ENCODE assay signal across 16 cellular contexts in the genomic region with DNA sequence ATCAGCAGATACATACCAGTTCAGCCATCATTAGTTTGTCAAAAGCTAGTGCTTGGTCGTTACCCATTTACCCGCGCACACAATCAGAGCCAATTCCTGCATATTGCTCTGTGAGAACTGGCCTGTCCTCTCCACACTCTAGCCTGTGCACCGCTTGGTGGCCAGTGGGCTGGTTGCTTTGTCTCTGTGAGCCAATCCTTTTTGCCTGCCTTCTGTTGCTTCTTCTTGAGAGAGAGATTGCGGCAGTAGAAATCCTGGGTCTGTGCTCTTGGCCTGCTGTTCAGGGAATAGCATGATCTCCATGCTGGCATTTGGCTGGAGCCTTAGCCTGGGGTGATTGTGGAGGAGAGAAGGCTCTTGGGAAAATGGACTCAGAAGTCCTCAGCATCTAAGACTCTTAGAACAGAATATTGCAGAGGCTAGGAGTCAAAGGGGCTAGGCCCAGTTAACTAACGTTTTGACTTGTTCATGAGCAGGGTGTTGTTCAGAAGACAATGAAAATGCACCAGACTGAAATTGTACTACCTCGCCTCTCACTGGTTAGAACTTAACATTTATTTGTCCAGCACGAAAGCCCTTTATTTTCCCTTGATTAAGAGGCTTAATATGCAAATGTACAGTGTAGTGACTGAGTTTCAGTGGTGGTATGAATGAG. TPM values are rescaled to one million over a fixed set of nuclear protein-coding genes. Genes with fewer than 3 reads are reported as not detected.
A peak's percentile ranks its signal among the peaks of the same experiment; 100 is the strongest.
DNase-seq lines count a peak whose midpoint lies in the region; ATAC-seq and TF ChIP-seq lines count a peak whose summit lies in the region.
"Had no signal": no experiment of that assay in that cellular context is flagged by ENCODE, and none has a peak within 500 bp of the region (broad histone marks: within the 10 kb centered on the region; RNA-seq: fewer than 3 reads in every experiment).

No MANE protein-coding gene starts in this region.

- peaks cover 45% of the 10 kb centered on the region for H3K4me1 ChIP-seq in body of pancreas

- H3K36me3 Mint-ChIP-seq in activated naive CD8-positive, alpha-beta T cell treated with anti-CD3 and anti-CD28 coated beads, Interleukin-2, amount 50 U/mL, for 24 hours (ENCODE audit: low read depth), result no peaks in the 10 kb centered on the region
- H3K36me3 Mint-ChIP-seq in activated naive CD8-positive, alpha-beta T cell treated with anti-CD3 and anti-CD28 coated beads for 36 hours, result peaks cover 9% of the 10 kb centered on the region
- H3K36me3 Mint-ChIP-seq in memory B cell, result peaks cover 5% of the 10 kb centered on the region

- H3K4me1 Mint-ChIP-seq in activated naive CD8-positive, alpha-beta T cell treated with anti-CD3 and anti-CD28 coated beads, Interleukin-2, amount 50 U/mL, for 24 hours, result peaks cover 90% of the 10 kb centered on the region
- H3K4me1 Mint-ChIP-seq in activated naive CD8-positive, alpha-beta T cell treated with anti-CD3 and anti-CD28 coated beads for 36 hours, result peaks cover 77% of the 10 kb centered on the region
- peaks cover 59% of the 10 kb centered on the region for H3K4me1 Mint-ChIP-seq in memory B cell

- peak overlapping the region; percentile 56 for H3K27ac Mint-ChIP-seq in activated naive CD8-positive, alpha-beta T cell treated with anti-CD3 and anti-CD28 coated beads, Interleukin-2, amount 50 U/mL, for 24 hours
- no peak overlapping the region for H3K27ac Mint-ChIP-seq in activated naive CD8-positive, alpha-beta T cell treated with anti-CD3 and anti-CD28 coated beads for 36 hours
- peak overlapping the region; percentile 25 for H3K27ac Mint-ChIP-seq in memory B cell

- DNase-seq in activated naive CD8-positive, alpha-beta T cell treated with anti-CD3 and anti-CD28 coated beads, Interleukin-2, amount 50 U/mL, for 24 hours, result no peak
- DNase-seq in activated naive CD8-positive, alpha-beta T cell treated with anti-CD3 and anti-CD28 coated beads for 36 hours, result no peak
- DNase-seq in caudate nucleus (lab: John Stamatoyannopoulos, UW), result peak in 22 of 61 donors; percentile 7 to 85 (median 27)
- no peak for DNase-seq in memory B cell (ENCODE audit: low spot score in 2 of 2)
- peak in 14 of 49 donors; percentile 12 to 68 (median 29) for DNase-seq in substantia nigra (lab: John Stamatoyannopoulos, UW)
- no peak for DNase-seq in HK-2 (ENCODE audit: unreplicated experiment)
- no peak for DNase-seq in body of pancreas
- DNase-seq: activated CD8-positive, alpha-beta memory T cell treated with anti-CD3 and anti-CD28 coated beads, Interleukin-2, amount 50 U/mL, for 4 hours; effector CD4-positive, alpha-beta T cell; kidney glomerular epithelial cell; NCI-H1694; NCI-H526; stimulated activated CD4-positive, alpha-beta T cell treated with anti-CD3 and anti-CD28 coated beads, Interleukin-12 subunit alpha, Interleukin-12 subunit beta, amount 100 ng/mL, for 4 hours; upper lobe of right lung had no signal

- no peak for TF ChIP-seq CTCF in body of pancreas (IDR thresholded peaks at IDR 0.05)

- H3K4me3 ChIP-seq in body of pancreas, result no peak overlapping the region
- H3K4me3 ChIP-seq: upper lobe of right lung had no signal

- H3K36me3 ChIP-seq in body of pancreas (replicated peaks in 1 of 2; ENCODE audit: insufficient read depth in 1 of 2, low read depth in 2 of 2), result no peaks in the 10 kb centered on the region
- H3K36me3 ChIP-seq: upper lobe of right lung had no signal

- H3K27ac ChIP-seq in caudate nucleus (ENCODE audit: low read depth, low read length) (peak overlapping the region; percentile 60), substantia nigra (ENCODE audit: low read depth, low read length, poor library complexity, severe bottlenecking) (peak overlapping the region; percentile 91), body of pancreas (peak overlapping the region in 2 of 4 donors; percentile 7 to 43)
- H3K27ac ChIP-seq: upper lobe of right lung had no signal

- intact Hi-C loops in body of pancreas (cut with DNase I), result no loop called here

- H3K9me3 Mint-ChIP-seq in activated naive CD8-positive, alpha-beta T cell treated with anti-CD3 and anti-CD28 coated beads, Interleukin-2, amount 50 U/mL, for 24 hours, result no peaks in the 10 kb centered on the region
- no peaks in the 10 kb centered on the region for H3K9me3 Mint-ChIP-seq in activated naive CD8-positive, alpha-beta T cell treated with anti-CD3 and anti-CD28 coated beads for 36 hours
- no peaks in the 10 kb centered on the region for H3K9me3 Mint-ChIP-seq in memory B cell

- H3K4me3 Mint-ChIP-seq in activated naive CD8-positive, alpha-beta T cell treated with anti-CD3 and anti-CD28 coated beads, Interleukin-2, amount 50 U/mL, for 24 hours, result no peak overlapping the region
- H3K4me3 Mint-ChIP-seq in activated naive CD8-positive, alpha-beta T cell treated with anti-CD3 and anti-CD28 coated beads for 36 hours, result no peak overlapping the region
- peak overlapping the region; percentile 6 for H3K4me3 Mint-ChIP-seq in memory B cell
- H3K4me3 Mint-ChIP-seq: neural crest cell had no signal

- no peak for TF ChIP-seq POLR2A in body of pancreas (IDR thresholded peaks at IDR 0.05)

- no peak for ATAC-seq in activated naive CD8-positive, alpha-beta T cell treated with anti-CD3 and anti-CD28 coated beads, Interleukin-2, amount 50 U/mL, for 24 hours
- ATAC-seq in memory B cell (ENCODE audit: low read depth) (no peak), GM19351 (IDR thresholded peaks at IDR 0.05; ENCODE audit: unreplicated experiment) (no peak), body of pancreas (no peak)
- ATAC-seq: upper lobe of right lung had no signal

- H3K27me3 ChIP-seq in body of pancreas, result no peaks in the 10 kb centered on the region
- H3K27me3 ChIP-seq: upper lobe of right lung had no signal

- H3K27me3 Mint-ChIP-seq in activated naive CD8-positive, alpha-beta T cell treated with anti-CD3 and anti-CD28 coated beads, Interleukin-2, amount 50 U/mL, for 24 hours, result no peaks in the 10 kb centered on the region
- H3K27me3 Mint-ChIP-seq in activated naive CD8-positive, alpha-beta T cell treated with anti-CD3 and anti-CD28 coated beads for 36 hours, result no peaks in the 10 kb centered on the region
- no peaks in the 10 kb centered on the region for H3K27me3 Mint-ChIP-seq in memory B cell

- WGBS in body of pancreas, 2 donors, result 78 to 88% methylated on average over 8 of the region's 8 CpGs

- H3K9me3 ChIP-seq in body of pancreas, result no peaks in the 10 kb centered on the region
- H3K9me3 ChIP-seq: upper lobe of right lung had no signal

RNA-seq across cellular contexts. Expression of gene MAP4K4, which starts 37.1 kb away (rescaled TPM):
- 10 to 100 TPM; 34.4 to 36.5 TPM for total RNA-seq in activated naive CD8-positive, alpha-beta T cell treated with anti-CD3 and anti-CD28 coated beads for 36 hours
- 10 to 100 TPM; 22.1 to 25.1 TPM for total RNA-seq in body of pancreas
